Comparison of ENCODE assay signal across 2 cellular contexts in genomic region chr1:212670882-212671281, GRCh38.
TF ChIP-seq lines count a peak whose summit lies in the region.

No MANE protein-coding gene starts in this region.

TF ChIP-seq in GM23338, 12 proteins besides CTCF, POLR2A, EP300 and RAD21:
- no peak for TF ChIP-seq STAT1 (IDR thresholded peaks at IDR 0.05; ENCODE audit: unreplicated experiment)
- no peak for TF ChIP-seq CREB1 (CRISPR knock-in tag; IDR thresholded peaks at IDR 0.05; ENCODE audit: low read depth)
- no peak for TF ChIP-seq ZNF114 (CRISPR knock-in tag; IDR thresholded peaks at IDR 0.05)
- no peak for TF ChIP-seq POLR2AphosphoS5 (IDR thresholded peaks at IDR 0.05; ENCODE audit: low read depth)
- no peak for TF ChIP-seq EZH2phosphoT487 (IDR thresholded peaks at IDR 0.05; ENCODE audit: unreplicated experiment)
- no peak for TF ChIP-seq ZNF462 (CRISPR knock-in tag; IDR thresholded peaks at IDR 0.05)
- no peak for TF ChIP-seq NANOG (IDR thresholded peaks at IDR 0.05; ENCODE audit: borderline replicate concordance)
- no peak for TF ChIP-seq ZNF331 (CRISPR knock-in tag; IDR thresholded peaks at IDR 0.05; ENCODE audit: low read depth)
- TF ChIP-seq ETS1 (IDR thresholded peaks at IDR 0.05): no peak
- no peak for TF ChIP-seq EZH2 (IDR thresholded peaks at IDR 0.05; ENCODE audit: low read depth, unreplicated experiment)
- TF ChIP-seq REST (IDR thresholded peaks at IDR 0.05; ENCODE audit: unreplicated experiment): no peak
- no peak for TF ChIP-seq JUNB (IDR thresholded peaks at IDR 0.05; ENCODE audit: unreplicated experiment)
TF ChIP-seq in GM23338: peak in this region for 0.

TF ChIP-seq in H1, 55 proteins besides CTCF, POLR2A, EP300 and RAD21:
- no peak for TF ChIP-seq BRCA1 (IDR thresholded peaks at IDR 0.05; ENCODE audit: low read depth, low read length)
- TF ChIP-seq BACH1 (IDR thresholded peaks at IDR 0.05; ENCODE audit: low read length): no peak
- TF ChIP-seq TEAD4 (IDR thresholded peaks at IDR 0.05; ENCODE audit: low read depth, low read length): no peak
- TF ChIP-seq CHD7 (IDR thresholded peaks at IDR 0.05; ENCODE audit: insufficient replicate concordance, low read length): no peak
- TF ChIP-seq SP2 (IDR thresholded peaks at IDR 0.05; ENCODE audit: low read length): no peak
- no peak for TF ChIP-seq SIRT6 (IDR thresholded peaks at IDR 0.05; ENCODE audit: low read length)
- TF ChIP-seq GTF2F1 (IDR thresholded peaks at IDR 0.05; ENCODE audit: borderline replicate concordance, low read depth, low read length): no peak
- no peak for TF ChIP-seq CHD2 (IDR thresholded peaks at IDR 0.05; ENCODE audit: low read length)
- TF ChIP-seq HDAC6 (IDR thresholded peaks at IDR 0.05; ENCODE audit: low read depth, low read length): no peak
